ENCODE assay signal across 1 cellular context in the genomic region with DNA sequence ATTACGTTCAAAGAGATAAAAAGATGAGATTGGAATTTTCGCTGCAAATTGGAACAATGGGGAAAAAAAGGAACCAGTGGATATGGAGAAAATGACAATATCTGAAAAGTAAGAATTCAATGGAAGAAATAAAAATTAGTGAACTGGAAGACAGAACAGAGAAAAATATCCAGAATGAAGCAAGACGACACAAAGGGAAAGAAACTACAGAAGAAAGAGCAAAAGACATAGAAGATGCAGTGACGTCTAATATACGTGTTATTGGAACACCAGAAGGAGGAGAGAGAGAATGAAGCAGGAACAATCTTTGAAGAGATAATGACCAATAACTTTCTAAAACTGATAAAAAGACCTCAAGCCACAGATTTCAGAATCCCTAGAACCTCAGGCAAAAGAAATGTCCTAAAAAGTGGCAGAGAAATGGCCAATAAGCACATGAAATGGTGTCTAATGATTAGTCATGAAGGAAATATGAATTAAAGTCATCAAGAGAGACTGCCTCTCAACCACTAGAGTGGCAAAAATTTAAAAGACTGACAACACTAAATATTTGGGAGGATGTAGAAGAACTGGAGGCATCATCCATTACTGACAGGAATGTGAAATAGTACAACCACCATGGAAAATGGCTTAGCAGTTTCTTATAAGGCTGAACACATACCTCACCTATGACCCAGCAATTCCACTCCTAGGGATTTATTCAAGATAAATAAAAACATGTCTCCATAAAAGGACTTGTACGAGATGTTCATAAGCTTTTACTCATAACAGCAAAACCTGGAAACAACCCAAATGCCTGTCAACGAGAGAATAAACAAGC.
TF ChIP-seq lines count a peak whose summit lies in the region.

No MANE protein-coding gene starts in this region.

TF ChIP-seq in K562, 482 proteins besides CTCF, POLR2A, EP300 and RAD21 (continued from another document and continues in another):
- TF ChIP-seq, protein P1, sequence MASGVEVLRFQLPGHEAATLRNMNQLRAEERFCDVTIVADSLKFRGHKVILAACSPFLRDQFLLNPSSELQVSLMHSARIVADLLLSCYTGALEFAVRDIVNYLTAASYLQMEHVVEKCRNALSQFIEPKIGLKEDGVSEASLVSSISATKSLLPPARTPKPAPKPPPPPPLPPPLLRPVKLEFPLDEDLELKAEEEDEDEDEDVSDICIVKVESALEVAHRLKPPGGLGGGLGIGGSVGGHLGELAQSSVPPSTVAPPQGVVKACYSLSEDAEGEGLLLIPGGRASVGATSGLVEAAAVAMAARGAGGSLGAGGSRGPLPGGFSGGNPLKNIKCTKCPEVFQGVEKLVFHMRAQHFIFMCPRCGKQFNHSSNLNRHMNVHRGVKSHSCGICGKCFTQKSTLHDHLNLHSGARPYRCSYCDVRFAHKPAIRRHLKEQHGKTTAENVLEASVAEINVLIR (CRISPR knock-in tag; IDR thresholded peaks at IDR 0.05): no peak
- TF ChIP-seq NBN (IDR thresholded peaks at IDR 0.05; ENCODE audit: low read depth) (0 out of 2 replicates have a peak, but pooled peaks have one; percentile 21), MEIS2 (IDR thresholded peaks at IDR 0.05; ENCODE audit: partially characterized antibody) (peak; percentile 83), ZNF316 (IDR thresholded peaks at IDR 0.05) (no peak), SUPT5H (IDR thresholded peaks at IDR 0.05) (no peak), NFE2L1 (tag; IDR thresholded peaks at IDR 0.05; ENCODE audit: borderline replicate concordance, low read depth) (no peak), POLR2B (IDR thresholded peaks at IDR 0.05; ENCODE audit: low read depth, partially characterized antibody) (no peak), POLR2H (tag; IDR thresholded peaks at IDR 0.05; ENCODE audit: low read depth) (no peak), NFIC (IDR thresholded peaks at IDR 0.05) (peak; percentile 26; the same call in 1 of the 2 replicates), TBL1XR1 (IDR thresholded peaks at IDR 0.05; ENCODE audit: low read length in 2 of 2) (no peak), LEF1 (IDR thresholded peaks at IDR 0.05) (no peak), ASH1L (IDR thresholded peaks at IDR 0.05; ENCODE audit: borderline replicate concordance, low read depth, partially characterized antibody) (no peak), TBP (optimal IDR thresholded peaks at IDR 0.05; ENCODE audit: low read depth, low read length) (no peak), MTA3 (IDR thresholded peaks at IDR 0.05; ENCODE audit: borderline replicate concordance) (no peak), CEBPG (CRISPR knock-in tag; IDR thresholded peaks at IDR 0.05) (no peak), CEBPG (tag; conservative IDR thresholded peaks at IDR 0.05 in 1 of 2, IDR thresholded peaks at IDR 0.05 in 1 of 2) (0 out of 4 replicates have a peak, but pooled peaks of 1 of the 2 experiments have one; percentile 18), L3MBTL2 (IDR thresholded peaks at IDR 0.05) (no peak), NR2F6 (CRISPR knock-in tag; IDR thresholded peaks at IDR 0.05) (no peak), GATAD2B (IDR thresholded peaks at IDR 0.05; ENCODE audit: borderline replicate concordance) (no peak), SMC3 (conservative IDR thresholded peaks at IDR 0.05; ENCODE audit: insufficient read depth, low read depth, low read length) (no peak), SAFB (IDR thresholded peaks at IDR 0.05; ENCODE audit: borderline replicate concordance, low read depth, low read length) (no peak), MYBL2 (IDR thresholded peaks at IDR 0.05; ENCODE audit: low read depth) (no peak), MYBL2 (CRISPR knock-in tag; IDR thresholded peaks at IDR 0.05; ENCODE audit: borderline replicate concordance) (no peak), CBFA2T3 (IDR thresholded peaks at IDR 0.05) (no peak), NR2C2 (CRISPR knock-in tag; IDR thresholded peaks at IDR 0.05) (no peak), NR2C2 (tag; IDR thresholded peaks at IDR 0.05) (peak; percentile 33; the same call in 1 of the 2 replicates), SIRT6 (IDR thresholded peaks at IDR 0.05; ENCODE audit: low read depth, low read length) (no peak), DDX20 (tag; IDR thresholded peaks at IDR 0.05; ENCODE audit: low read depth) (no peak), HDAC1 (IDR thresholded peaks at IDR 0.05) (no peak), TCF7L2 (IDR thresholded peaks at IDR 0.05; ENCODE audit: low read depth, low read length) (no peak), STAT5B (CRISPR knock-in tag; IDR thresholded peaks at IDR 0.05) (no peak), TAF9B (IDR thresholded peaks at IDR 0.05; ENCODE audit: partially characterized antibody) (no peak), U2AF1 (optimal IDR thresholded peaks at IDR 0.05; ENCODE audit: low read depth, low read length) (no peak), RAD51 (IDR thresholded peaks at IDR 0.05; ENCODE audit: borderline replicate concordance, low read depth) (no peak), KDM2B (CRISPR knock-in tag; IDR thresholded peaks at IDR 0.05) (no peak), JUND (IDR thresholded peaks at IDR 0.05; ENCODE audit: borderline replicate concordance, low read depth, low read length) (no peak), JUND (tag; IDR thresholded peaks at IDR 0.05; ENCODE audit: borderline replicate concordance, low read depth, low read length) (no peak), ZNF23 (CRISPR knock-in tag; IDR thresholded peaks at IDR 0.05) (no peak), TEAD1 (CRISPR knock-in tag; IDR thresholded peaks at IDR 0.05) (no peak), BDP1 (IDR thresholded peaks at IDR 0.05; ENCODE audit: insufficient read depth, insufficient read length) (no peak), NR3C1 (CRISPR knock-in tag; IDR thresholded peaks at IDR 0.05) (no peak)
- TF ChIP-seq, protein P2, sequence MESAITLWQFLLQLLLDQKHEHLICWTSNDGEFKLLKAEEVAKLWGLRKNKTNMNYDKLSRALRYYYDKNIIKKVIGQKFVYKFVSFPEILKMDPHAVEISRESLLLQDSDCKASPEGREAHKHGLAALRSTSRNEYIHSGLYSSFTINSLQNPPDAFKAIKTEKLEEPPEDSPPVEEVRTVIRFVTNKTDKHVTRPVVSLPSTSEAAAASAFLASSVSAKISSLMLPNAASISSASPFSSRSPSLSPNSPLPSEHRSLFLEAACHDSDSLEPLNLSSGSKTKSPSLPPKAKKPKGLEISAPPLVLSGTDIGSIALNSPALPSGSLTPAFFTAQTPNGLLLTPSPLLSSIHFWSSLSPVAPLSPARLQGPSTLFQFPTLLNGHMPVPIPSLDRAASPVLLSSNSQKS (CRISPR knock-in tag; IDR thresholded peaks at IDR 0.05): no peak
- TF ChIP-seq, protein P3, sequence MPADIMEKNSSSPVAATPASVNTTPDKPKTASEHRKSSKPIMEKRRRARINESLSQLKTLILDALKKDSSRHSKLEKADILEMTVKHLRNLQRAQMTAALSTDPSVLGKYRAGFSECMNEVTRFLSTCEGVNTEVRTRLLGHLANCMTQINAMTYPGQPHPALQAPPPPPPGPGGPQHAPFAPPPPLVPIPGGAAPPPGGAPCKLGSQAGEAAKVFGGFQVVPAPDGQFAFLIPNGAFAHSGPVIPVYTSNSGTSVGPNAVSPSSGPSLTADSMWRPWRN (IDR thresholded peaks at IDR 0.05; ENCODE audit: low read depth): no peak
- TF ChIP-seq, protein P4, sequence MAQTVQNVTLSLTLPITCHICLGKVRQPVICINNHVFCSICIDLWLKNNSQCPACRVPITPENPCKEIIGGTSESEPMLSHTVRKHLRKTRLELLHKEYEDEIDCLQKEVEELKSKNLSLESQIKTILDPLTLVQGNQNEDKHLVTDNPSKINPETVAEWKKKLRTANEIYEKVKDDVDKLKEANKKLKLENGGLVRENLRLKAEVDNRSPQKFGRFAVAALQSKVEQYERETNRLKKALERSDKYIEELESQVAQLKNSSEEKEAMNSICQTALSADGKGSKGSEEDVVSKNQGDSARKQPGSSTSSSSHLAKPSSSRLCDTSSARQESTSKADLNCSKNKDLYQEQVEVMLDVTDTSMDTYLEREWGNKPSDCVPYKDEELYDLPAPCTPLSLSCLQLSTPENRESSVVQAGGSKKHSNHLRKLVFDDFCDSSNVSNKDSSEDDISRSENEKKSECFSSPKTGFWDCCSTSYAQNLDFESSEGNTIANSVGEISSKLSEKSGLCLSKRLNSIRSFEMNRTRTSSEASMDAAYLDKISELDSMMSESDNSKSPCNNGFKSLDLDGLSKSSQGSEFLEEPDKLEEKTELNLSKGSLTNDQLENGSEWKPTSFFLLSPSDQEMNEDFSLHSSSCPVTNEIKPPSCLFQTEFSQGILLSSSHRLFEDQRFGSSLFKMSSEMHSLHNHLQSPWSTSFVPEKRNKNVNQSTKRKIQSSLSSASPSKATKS (CRISPR knock-in tag; IDR thresholded peaks at IDR 0.05): no peak
- TF ChIP-seq, protein P5, sequence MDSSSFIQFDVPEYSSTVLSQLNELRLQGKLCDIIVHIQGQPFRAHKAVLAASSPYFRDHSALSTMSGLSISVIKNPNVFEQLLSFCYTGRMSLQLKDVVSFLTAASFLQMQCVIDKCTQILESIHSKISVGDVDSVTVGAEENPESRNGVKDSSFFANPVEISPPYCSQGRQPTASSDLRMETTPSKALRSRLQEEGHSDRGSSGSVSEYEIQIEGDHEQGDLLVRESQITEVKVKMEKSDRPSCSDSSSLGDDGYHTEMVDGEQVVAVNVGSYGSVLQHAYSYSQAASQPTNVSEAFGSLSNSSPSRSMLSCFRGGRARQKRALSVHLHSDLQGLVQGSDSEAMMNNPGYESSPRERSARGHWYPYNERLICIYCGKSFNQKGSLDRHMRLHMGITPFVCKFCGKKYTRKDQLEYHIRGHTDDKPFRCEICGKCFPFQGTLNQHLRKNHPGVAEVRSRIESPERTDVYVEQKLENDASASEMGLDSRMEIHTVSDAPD (CRISPR knock-in tag; IDR thresholded peaks at IDR 0.05): no peak
- TF ChIP-seq, protein P6, sequence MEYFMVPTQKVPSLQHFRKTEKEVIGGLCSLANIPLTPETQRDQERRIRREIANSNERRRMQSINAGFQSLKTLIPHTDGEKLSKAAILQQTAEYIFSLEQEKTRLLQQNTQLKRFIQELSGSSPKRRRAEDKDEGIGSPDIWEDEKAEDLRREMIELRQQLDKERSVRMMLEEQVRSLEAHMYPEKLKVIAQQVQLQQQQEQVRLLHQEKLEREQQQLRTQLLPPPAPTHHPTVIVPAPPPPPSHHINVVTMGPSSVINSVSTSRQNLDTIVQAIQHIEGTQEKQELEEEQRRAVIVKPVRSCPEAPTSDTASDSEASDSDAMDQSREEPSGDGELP (CRISPR knock-in tag; IDR thresholded peaks at IDR 0.05; ENCODE audit: borderline replicate concordance): no peak
- TF ChIP-seq, protein P7, sequence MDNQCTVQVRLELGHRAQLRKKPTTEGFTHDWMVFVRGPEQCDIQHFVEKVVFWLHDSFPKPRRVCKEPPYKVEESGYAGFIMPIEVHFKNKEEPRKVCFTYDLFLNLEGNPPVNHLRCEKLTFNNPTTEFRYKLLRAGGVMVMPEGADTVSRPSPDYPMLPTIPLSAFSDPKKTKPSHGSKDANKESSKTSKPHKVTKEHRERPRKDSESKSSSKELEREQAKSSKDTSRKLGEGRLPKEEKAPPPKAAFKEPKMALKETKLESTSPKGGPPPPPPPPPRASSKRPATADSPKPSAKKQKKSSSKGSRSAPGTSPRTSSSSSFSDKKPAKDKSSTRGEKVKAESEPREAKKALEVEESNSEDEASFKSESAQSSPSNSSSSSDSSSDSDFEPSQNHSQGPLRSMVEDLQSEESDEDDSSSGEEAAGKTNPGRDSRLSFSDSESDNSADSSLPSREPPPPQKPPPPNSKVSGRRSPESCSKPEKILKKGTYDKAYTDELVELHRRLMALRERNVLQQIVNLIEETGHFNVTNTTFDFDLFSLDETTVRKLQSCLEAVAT (IDR thresholded peaks at IDR 0.05): no peak
- TF ChIP-seq, protein P8, sequence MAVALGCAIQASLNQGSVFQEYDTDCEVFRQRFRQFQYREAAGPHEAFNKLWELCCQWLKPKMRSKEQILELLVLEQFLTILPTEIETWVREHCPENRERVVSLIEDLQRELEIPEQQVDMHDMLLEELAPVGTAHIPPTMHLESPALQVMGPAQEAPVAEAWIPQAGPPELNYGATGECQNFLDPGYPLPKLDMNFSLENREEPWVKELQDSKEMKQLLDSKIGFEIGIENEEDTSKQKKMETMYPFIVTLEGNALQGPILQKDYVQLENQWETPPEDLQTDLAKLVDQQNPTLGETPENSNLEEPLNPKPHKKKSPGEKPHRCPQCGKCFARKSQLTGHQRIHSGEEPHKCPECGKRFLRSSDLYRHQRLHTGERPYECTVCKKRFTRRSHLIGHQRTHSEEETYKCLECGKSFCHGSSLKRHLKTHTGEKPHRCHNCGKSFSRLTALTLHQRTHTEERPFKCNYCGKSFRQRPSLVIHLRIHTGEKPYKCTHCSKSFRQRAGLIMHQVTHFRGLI (CRISPR knock-in tag; IDR thresholded peaks at IDR 0.05): no peak
- TF ChIP-seq, protein P9, sequence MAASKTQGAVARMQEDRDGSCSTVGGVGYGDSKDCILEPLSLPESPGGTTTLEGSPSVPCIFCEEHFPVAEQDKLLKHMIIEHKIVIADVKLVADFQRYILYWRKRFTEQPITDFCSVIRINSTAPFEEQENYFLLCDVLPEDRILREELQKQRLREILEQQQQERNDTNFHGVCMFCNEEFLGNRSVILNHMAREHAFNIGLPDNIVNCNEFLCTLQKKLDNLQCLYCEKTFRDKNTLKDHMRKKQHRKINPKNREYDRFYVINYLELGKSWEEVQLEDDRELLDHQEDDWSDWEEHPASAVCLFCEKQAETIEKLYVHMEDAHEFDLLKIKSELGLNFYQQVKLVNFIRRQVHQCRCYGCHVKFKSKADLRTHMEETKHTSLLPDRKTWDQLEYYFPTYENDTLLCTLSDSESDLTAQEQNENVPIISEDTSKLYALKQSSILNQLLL (CRISPR knock-in tag; IDR thresholded peaks at IDR 0.05; ENCODE audit: borderline replicate concordance): no peak
- TF ChIP-seq, protein P10, sequence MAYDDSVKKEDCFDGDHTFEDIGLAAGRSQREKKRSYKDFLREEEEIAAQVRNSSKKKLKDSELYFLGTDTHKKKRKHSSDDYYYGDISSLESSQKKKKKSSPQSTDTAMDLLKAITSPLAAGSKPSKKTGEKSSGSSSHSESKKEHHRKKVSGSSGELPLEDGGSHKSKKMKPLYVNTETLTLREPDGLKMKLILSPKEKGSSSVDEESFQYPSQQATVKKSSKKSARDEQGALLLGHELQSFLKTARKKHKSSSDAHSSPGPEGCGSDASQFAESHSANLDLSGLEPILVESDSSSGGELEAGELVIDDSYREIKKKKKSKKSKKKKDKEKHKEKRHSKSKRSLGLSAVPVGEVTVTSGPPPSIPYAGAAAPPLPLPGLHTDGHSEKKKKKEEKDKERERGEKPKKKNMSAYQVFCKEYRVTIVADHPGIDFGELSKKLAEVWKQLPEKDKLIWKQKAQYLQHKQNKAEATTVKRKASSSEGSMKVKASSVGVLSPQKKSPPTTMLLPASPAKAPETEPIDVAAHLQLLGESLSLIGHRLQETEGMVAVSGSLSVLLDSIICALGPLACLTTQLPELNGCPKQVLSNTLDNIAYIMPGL (CRISPR knock-in tag; IDR thresholded peaks at IDR 0.05): no peak
- TF ChIP-seq, protein P11, sequence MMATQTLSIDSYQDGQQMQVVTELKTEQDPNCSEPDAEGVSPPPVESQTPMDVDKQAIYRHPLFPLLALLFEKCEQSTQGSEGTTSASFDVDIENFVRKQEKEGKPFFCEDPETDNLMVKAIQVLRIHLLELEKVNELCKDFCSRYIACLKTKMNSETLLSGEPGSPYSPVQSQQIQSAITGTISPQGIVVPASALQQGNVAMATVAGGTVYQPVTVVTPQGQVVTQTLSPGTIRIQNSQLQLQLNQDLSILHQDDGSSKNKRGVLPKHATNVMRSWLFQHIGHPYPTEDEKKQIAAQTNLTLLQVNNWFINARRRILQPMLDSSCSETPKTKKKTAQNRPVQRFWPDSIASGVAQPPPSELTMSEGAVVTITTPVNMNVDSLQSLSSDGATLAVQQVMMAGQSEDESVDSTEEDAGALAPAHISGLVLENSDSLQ (IDR thresholded peaks at IDR 0.05): peak; percentile 74
